ENCODE assay signal across 13 cellular contexts in the genomic region with DNA sequence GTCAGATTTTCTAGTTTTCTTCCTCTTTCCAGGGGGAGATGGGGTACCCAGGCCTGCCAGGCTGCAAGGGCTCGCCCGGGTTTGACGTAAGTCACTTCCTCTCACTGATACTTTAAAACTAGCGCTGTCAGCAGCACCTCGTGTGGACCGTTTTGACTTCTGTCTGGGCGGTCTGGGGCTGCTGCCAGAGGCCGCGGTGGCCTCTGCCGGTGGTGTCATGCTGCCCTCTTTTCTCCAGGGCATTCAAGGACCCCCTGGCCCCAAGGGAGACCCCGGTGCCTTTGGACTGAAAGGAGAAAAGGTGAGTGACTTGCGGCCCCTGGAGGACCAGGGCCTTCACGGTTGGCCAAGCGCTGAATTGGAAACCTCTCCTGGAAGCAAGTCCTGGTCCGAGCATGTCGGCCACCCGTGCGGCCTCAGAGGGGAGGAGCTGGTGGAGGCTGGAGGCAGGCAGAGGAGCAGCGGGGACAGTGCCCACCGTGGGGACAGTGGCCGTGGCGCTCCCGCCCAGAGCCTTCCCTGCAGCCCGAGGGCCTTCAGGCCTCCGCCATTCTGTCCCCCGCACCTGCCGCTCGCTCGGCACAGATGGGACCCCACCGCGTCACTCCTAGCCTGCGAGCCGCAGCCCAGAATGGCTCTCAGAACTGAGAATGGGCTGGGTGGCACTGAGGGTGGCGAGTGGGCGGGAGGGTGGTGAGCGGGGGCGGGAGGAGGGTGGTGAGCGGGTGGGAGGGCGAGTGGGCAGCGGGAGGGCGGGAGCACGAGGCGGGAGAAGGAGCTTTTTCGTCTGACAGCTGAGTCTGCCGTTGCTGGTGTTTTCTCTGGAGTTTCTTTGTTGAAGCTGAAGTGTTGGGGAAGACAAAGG. TPM values are rescaled to one million over a fixed set of nuclear protein-coding genes. Genes with fewer than 3 reads are reported as not detected.
DNase-seq lines count a peak whose midpoint lies in the region; ATAC-seq and TF ChIP-seq lines count a peak whose summit lies in the region.
"Had no signal": no experiment of that assay in that cellular context is flagged by ENCODE, and none has a peak within 500 bp of the region (broad histone marks: within the 10 kb centered on the region; RNA-seq: fewer than 3 reads in every experiment).

No MANE protein-coding gene starts in this region.

- TF ChIP-seq CTCF in WTC11 (IDR thresholded peaks at IDR 0.05): no peak
- TF ChIP-seq CTCF in right atrium auricular region (IDR thresholded peaks at IDR 0.05): no peak

- H3K27ac ChIP-seq in right atrium auricular region (no peak overlapping the region), skin epidermis (peak overlapping the region in 14 of 21 experiments; percentile 9 to 80 (median 60))

- H3K27me3 Mint-ChIP-seq in activated CD4-positive, alpha-beta T cell treated with anti-CD3 and anti-CD28 coated beads, Interleukin-2, amount 10 ng/mL, durations not matched to agents 7 days and 5 days: no peaks in the 10 kb centered on the region
- no peaks in the 10 kb centered on the region for H3K27me3 Mint-ChIP-seq in WTC11 (ENCODE audit: low read depth)
- H3K27me3 Mint-ChIP-seq in activated T-helper 2 cell treated with anti-CD3 and anti-CD28 coated beads, Interferon-gamma antibody, Interleukin-2, Interleukin-4, amounts not matched to agents 10 μg/mL and 5 μg/mL and 100 μg/mL, durations not matched to agents 14 hours and 24 hours and 36 hours (ENCODE audit: low read depth): no peaks in the 10 kb centered on the region
- H3K27me3 Mint-ChIP-seq: brain had no signal

- peak; percentile 7 for DNase-seq in activated CD4-positive, alpha-beta T cell treated with anti-CD3 and anti-CD28 coated beads for 1 hour
- DNase-seq in activated CD4-positive, alpha-beta T cell treated with anti-CD3 and anti-CD28 coated beads, Interleukin-2, amount 10 ng/mL, durations not matched to agents 7 days and 5 days: no peak
- DNase-seq in WTC11 (ENCODE audit: low spot score) (peak; percentile 9), right atrium auricular region (ENCODE audit: low spot score) (peak; percentile 55), NCI-H187 (lab: John Stamatoyannopoulos, UW) (no peak)
- DNase-seq in activated T-helper 2 cell treated with anti-CD3 and anti-CD28 coated beads, Interferon-gamma antibody, Interleukin-2, Interleukin-4, amounts not matched to agents 10 μg/mL and 5 μg/mL and 100 μg/mL, durations not matched to agents 14 hours and 24 hours and 36 hours (ENCODE audit: low spot score): no peak
- DNase-seq: NCI-H345 had no signal

- POLR2A ChIA-PET in activated CD4-positive, alpha-beta T cell treated with anti-CD3 and anti-CD28 coated beads, Interleukin-2, amount 10 ng/mL, durations not matched to agents 7 days and 5 days (lab: Charles Lee): no interaction called here
- POLR2A ChIA-PET in WTC11 (lab: Charles Lee): no interaction called here

- CTCF ChIA-PET in activated CD4-positive, alpha-beta T cell treated with anti-CD3 and anti-CD28 coated beads, Interleukin-2, amount 10 ng/mL, durations not matched to agents 7 days and 5 days (lab: Charles Lee): no interaction called here
- CTCF ChIA-PET in WTC11 (lab: Charles Lee): no interaction called here

- no peaks in the 10 kb centered on the region for H3K9me3 Mint-ChIP-seq in activated CD4-positive, alpha-beta T cell treated with anti-CD3 and anti-CD28 coated beads, Interleukin-2, amount 10 ng/mL, durations not matched to agents 7 days and 5 days
- H3K9me3 Mint-ChIP-seq in WTC11: no peaks in the 10 kb centered on the region
- H3K9me3 Mint-ChIP-seq in activated T-helper 2 cell treated with anti-CD3 and anti-CD28 coated beads, Interferon-gamma antibody, Interleukin-2, Interleukin-4, amounts not matched to agents 10 μg/mL and 5 μg/mL and 100 μg/mL, durations not matched to agents 14 hours and 24 hours and 36 hours: no peaks in the 10 kb centered on the region
- H3K9me3 Mint-ChIP-seq: brain; T-helper 2 cell treated with Interferon-gamma antibody and Interleukin-4, amounts not matched to agents 5 μg/mL and 100 μg/mL, for 36 hours had no signal

- no peak overlapping the region for H3K4me3 ChIP-seq in right atrium auricular region
- no peak overlapping the region for H3K4me3 ChIP-seq in skin epidermis
- H3K4me3 ChIP-seq: tibial artery had no signal

- H3K4me1 Mint-ChIP-seq in activated CD4-positive, alpha-beta T cell treated with anti-CD3 and anti-CD28 coated beads, Interleukin-2, amount 10 ng/mL, durations not matched to agents 7 days and 5 days: no peaks in the 10 kb centered on the region
- no peaks in the 10 kb centered on the region for H3K4me1 Mint-ChIP-seq in WTC11
- no peaks in the 10 kb centered on the region for H3K4me1 Mint-ChIP-seq in activated T-helper 2 cell treated with anti-CD3 and anti-CD28 coated beads, Interferon-gamma antibody, Interleukin-2, Interleukin-4, amounts not matched to agents 10 μg/mL and 5 μg/mL and 100 μg/mL, durations not matched to agents 14 hours and 24 hours and 36 hours (ENCODE audit: low read depth)
- H3K4me1 Mint-ChIP-seq: brain had no signal

- H3K4me1 ChIP-seq in right atrium auricular region: no peaks in the 10 kb centered on the region

- no peak overlapping the region for H3K27ac Mint-ChIP-seq in activated CD4-positive, alpha-beta T cell treated with anti-CD3 and anti-CD28 coated beads, Interleukin-2, amount 10 ng/mL, durations not matched to agents 7 days and 5 days
- no peak overlapping the region for H3K27ac Mint-ChIP-seq in WTC11
- no peak overlapping the region for H3K27ac Mint-ChIP-seq in activated T-helper 2 cell treated with anti-CD3 and anti-CD28 coated beads, Interferon-gamma antibody, Interleukin-2, Interleukin-4, amounts not matched to agents 10 μg/mL and 5 μg/mL and 100 μg/mL, durations not matched to agents 14 hours and 24 hours and 36 hours
- H3K27ac Mint-ChIP-seq: T-helper 2 cell treated with Interferon-gamma antibody and Interleukin-4, amounts not matched to agents 5 μg/mL and 100 μg/mL, for 36 hours had no signal

- H3K4me3 Mint-ChIP-seq in activated CD4-positive, alpha-beta T cell treated with anti-CD3 and anti-CD28 coated beads, Interleukin-2, amount 10 ng/mL, durations not matched to agents 7 days and 5 days: no peak overlapping the region
- H3K4me3 Mint-ChIP-seq in WTC11: no peak overlapping the region
- H3K4me3 Mint-ChIP-seq in activated T-helper 2 cell treated with anti-CD3 and anti-CD28 coated beads, Interferon-gamma antibody, Interleukin-2, Interleukin-4, amounts not matched to agents 10 μg/mL and 5 μg/mL and 100 μg/mL, durations not matched to agents 14 hours and 24 hours and 36 hours (ENCODE audit: low read depth): no peak overlapping the region
- H3K4me3 Mint-ChIP-seq: brain; T-helper 2 cell treated with Interferon-gamma antibody and Interleukin-4, amounts not matched to agents 5 μg/mL and 100 μg/mL, for 36 hours had no signal

- no peaks in the 10 kb centered on the region for H3K9me3 ChIP-seq in right atrium auricular region
- H3K9me3 ChIP-seq: tibial artery had no signal

- peaks cover 79% of the 10 kb centered on the region for H3K36me3 ChIP-seq in right atrium auricular region

- H3K36me3 Mint-ChIP-seq in activated CD4-positive, alpha-beta T cell treated with anti-CD3 and anti-CD28 coated beads, Interleukin-2, amount 10 ng/mL, durations not matched to agents 7 days and 5 days (ENCODE audit: low read depth): no peaks in the 10 kb centered on the region
- peaks cover 13% of the 10 kb centered on the region; the same call in 1 of the 2 replicates for H3K36me3 Mint-ChIP-seq in WTC11
- no peaks in the 10 kb centered on the region for H3K36me3 Mint-ChIP-seq in activated T-helper 2 cell treated with anti-CD3 and anti-CD28 coated beads, Interferon-gamma antibody, Interleukin-2, Interleukin-4, amounts not matched to agents 10 μg/mL and 5 μg/mL and 100 μg/mL, durations not matched to agents 14 hours and 24 hours and 36 hours (ENCODE audit: low read depth)

- ATAC-seq in WTC11 (no peak), HG03039 (IDR thresholded peaks at IDR 0.05; ENCODE audit: unreplicated experiment) (no peak)
- ATAC-seq: Panc1 had no signal

- intact Hi-C loops in activated T-helper 2 cell treated with anti-CD3 and anti-CD28 coated beads, Interferon-gamma antibody, Interleukin-2, Interleukin-4, amounts not matched to agents 10 μg/mL and 5 μg/mL and 100 μg/mL, durations not matched to agents 14 hours and 24 hours and 36 hours (cut with micrococcal nuclease): no loop called here

- H3K27me3 ChIP-seq in right atrium auricular region: no peaks in the 10 kb centered on the region
- H3K27me3 ChIP-seq: tibial artery had no signal

TF ChIP-seq in WTC11, 78 proteins besides CTCF, POLR2A, EP300 and RAD21:
- no peak for TF ChIP-seq NFE2L1 (CRISPR knock-in tag; IDR thresholded peaks at IDR 0.05)
- no peak for TF ChIP-seq ZNF423 (CRISPR knock-in tag; IDR thresholded peaks at IDR 0.05)
- no peak for TF ChIP-seq NFYB (CRISPR knock-in tag; conservative IDR thresholded peaks at IDR 0.05; ENCODE audit: low read depth)
- TF ChIP-seq GTF2I (CRISPR knock-in tag; conservative IDR thresholded peaks at IDR 0.05): no peak
- TF ChIP-seq ZNF219 (CRISPR knock-in tag; IDR thresholded peaks at IDR 0.05; ENCODE audit: borderline replicate concordance): no peak
- TF ChIP-seq, protein P1, sequence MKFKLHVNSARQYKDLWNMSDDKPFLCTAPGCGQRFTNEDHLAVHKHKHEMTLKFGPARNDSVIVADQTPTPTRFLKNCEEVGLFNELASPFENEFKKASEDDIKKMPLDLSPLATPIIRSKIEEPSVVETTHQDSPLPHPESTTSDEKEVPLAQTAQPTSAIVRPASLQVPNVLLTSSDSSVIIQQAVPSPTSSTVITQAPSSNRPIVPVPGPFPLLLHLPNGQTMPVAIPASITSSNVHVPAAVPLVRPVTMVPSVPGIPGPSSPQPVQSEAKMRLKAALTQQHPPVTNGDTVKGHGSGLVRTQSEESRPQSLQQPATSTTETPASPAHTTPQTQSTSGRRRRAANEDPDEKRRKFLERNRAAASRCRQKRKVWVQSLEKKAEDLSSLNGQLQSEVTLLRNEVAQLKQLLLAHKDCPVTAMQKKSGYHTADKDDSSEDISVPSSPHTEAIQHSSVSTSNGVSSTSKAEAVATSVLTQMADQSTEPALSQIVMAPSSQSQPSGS (CRISPR knock-in tag; IDR thresholded peaks at IDR 0.05; ENCODE audit: borderline replicate concordance, low read depth): no peak
- no peak for TF ChIP-seq NR3C1 (CRISPR knock-in tag; conservative IDR thresholded peaks at IDR 0.05; ENCODE audit: low read depth)
- no peak for TF ChIP-seq GABPB1 (CRISPR knock-in tag; IDR thresholded peaks at IDR 0.05)
- TF ChIP-seq ZNF671 (CRISPR knock-in tag; IDR thresholded peaks at IDR 0.05): no peak

RNA-seq across cellular contexts. Expression of a gene that starts 9.4 kb away (rescaled TPM):
- under 1 TPM; 0.27 to 0.40 TPM for total RNA-seq in activated CD4-positive, alpha-beta T cell treated with anti-CD3 and anti-CD28 coated beads, Interleukin-2, amount 10 ng/mL, durations not matched to agents 7 days and 5 days
- total RNA-seq in WTC11 (2021): 221 to 245 TPM (median 240 TPM) in 3 replicates
- total RNA-seq in right atrium auricular region: 100 to 1,000 TPM; 201 to 278 TPM
- 0.23 and 0.37 TPM in 2 replicates for total RNA-seq in activated T-helper 2 cell treated with anti-CD3 and anti-CD28 coated beads, Interferon-gamma antibody, Interleukin-2, Interleukin-4, amounts not matched to agents 10 μg/mL and 5 μg/mL and 100 μg/mL, durations not matched to agents 14 hours and 24 hours and 36 hours

Comparison
In these comparisons a context has a peak if more than half of its experiments do, and no peak if none do; other contexts are left out.
1. DNase-seq: peak in activated CD4-positive, alpha-beta T cell treated with anti-CD3 and anti-CD28 coated beads for 1 hour (single experiment), WTC11 (single experiment) and right atrium auricular region (single experiment); none in activated CD4-positive, alpha-beta T cell treated with anti-CD3 and anti-CD28 coated beads, Interleukin-2, amount 10 ng/mL, durations not matched to agents 7 days and 5 days (single experiment), activated T-helper 2 cell treated with anti-CD3 and anti-CD28 coated beads, Interferon-gamma antibody, Interleukin-2, Interleukin-4, amounts not matched to agents 10 μg/mL and 5 μg/mL and 100 μg/mL, durations not matched to agents 14 hours and 24 hours and 36 hours (single experiment) and NCI-H187 (0 of 2).
2. H3K27ac ChIP-seq: peak in skin epidermis (14 of 21); none in right atrium auricular region (0 of 2).
3. RNA of a gene that starts 9.4 kb away (total RNA-seq): 201 to 278 TPM in right atrium auricular region and 221 to 245 TPM in WTC11; 0.27 to 0.40 TPM in activated CD4-positive, alpha-beta T cell treated with anti-CD3 and anti-CD28 coated beads, Interleukin-2, amount 10 ng/mL, durations not matched to agents 7 days and 5 days and 0.23 to 0.37 TPM in activated T-helper 2 cell treated with anti-CD3 and anti-CD28 coated beads, Interferon-gamma antibody, Interleukin-2, Interleukin-4, amounts not matched to agents 10 μg/mL and 5 μg/mL and 100 μg/mL, durations not matched to agents 14 hours and 24 hours and 36 hours; every median in the first group is over 100 times any median in the second.